ENCODE assay signal across 8 cellular contexts in genomic region chr2:20350105-20350712, GRCh38. TPM values are rescaled to one million over a fixed set of nuclear protein-coding genes. Genes with fewer than 3 reads are reported as not detected.
DNase-seq lines count a peak whose midpoint lies in the region; ATAC-seq lines count a peak whose summit lies in the region.

No MANE protein-coding gene starts in this region.

- H3K27me3 ChIP-seq in mesenchymal stem cell (ENCODE audit: control insufficient read depth in 1 of 2, insufficient read depth in 1 of 2, low read length in 2 of 2): no peaks in the 10 kb centered on the region

- peak overlapping the region; percentile 99 to 100 for H3K18ac ChIP-seq in mesenchymal stem cell (ENCODE audit: low read depth in 1 of 2, low read length in 2 of 2)

- H3K4me3 ChIP-seq in mesenchymal stem cell (ENCODE audit: insufficient read depth in 1 of 2, low read depth in 1 of 2, low read length in 2 of 2): peak overlapping the region; percentile 84 to 94

- H2BK5ac ChIP-seq in mesenchymal stem cell (ENCODE audit: low read depth, low read length, poor library complexity, severe bottlenecking): peak overlapping the region; percentile 99

- no peaks in the 10 kb centered on the region for H3K9me3 Mint-ChIP-seq in activated CD4-positive, alpha-beta T cell treated with anti-CD3 and anti-CD28 coated beads, Interleukin-2, amount 10 ng/mL, durations not matched to agents 7 days and 5 days

- peak overlapping the region; percentile 99 to 100 for H3K4ac ChIP-seq in mesenchymal stem cell (ENCODE audit: low read depth in 1 of 2, low read length in 2 of 2)

- H3K36me3 ChIP-seq in mesenchymal stem cell (ENCODE audit: control insufficient read depth in 1 of 2, insufficient read depth in 2 of 2, low read depth in 1 of 2, low read length in 2 of 2): peaks cover 3 to 4% of the 10 kb centered on the region in 2 experiments

- no peaks in the 10 kb centered on the region for H3K9me3 ChIP-seq in mesenchymal stem cell (ENCODE audit: control insufficient read depth, low read length)

- H3K9ac ChIP-seq in mesenchymal stem cell (ENCODE audit: low read length): peak overlapping the region; percentile 96

- H3K27ac Mint-ChIP-seq in activated CD4-positive, alpha-beta T cell treated with anti-CD3 and anti-CD28 coated beads, Interleukin-2, amount 10 ng/mL, durations not matched to agents 7 days and 5 days: peak overlapping the region; percentile 88

- H2AFZ ChIP-seq in mesenchymal stem cell (ENCODE audit: low read depth, low read length): peak overlapping the region; percentile 80

- peak overlapping the region; percentile 84 for H3K27ac ChIP-seq in mesenchymal stem cell (ENCODE audit: low read length, poor library complexity, severe bottlenecking)

- no peak overlapping the region for H3K4me3 Mint-ChIP-seq in activated CD4-positive, alpha-beta T cell treated with anti-CD3 and anti-CD28 coated beads, Interleukin-2, amount 10 ng/mL, durations not matched to agents 7 days and 5 days

- H3K4me1 ChIP-seq in mesenchymal stem cell (ENCODE audit: control insufficient read depth, insufficient read depth, low read depth, low read length): peaks cover 10% of the 10 kb centered on the region

- DNase-seq in NCI-H2081 (lab: John Stamatoyannopoulos, UW): peak; percentile 71 to 78
- DNase-seq in NCI-H2081 treated with DMSO at 0.1 percent for 48 hours (lab: John Stamatoyannopoulos, UW): no peak
- peak; percentile 69 for DNase-seq in NCI-H146 (lab: John Stamatoyannopoulos, UW)
- DNase-seq in activated CD4-positive, alpha-beta T cell treated with anti-CD3 and anti-CD28 coated beads, Interleukin-2, amount 10 ng/mL, durations not matched to agents 7 days and 5 days: peak; percentile 52
- DNase-seq in ecto neural progenitor cell (ENCODE audit: low spot score): peak; percentile 88
- no peak for DNase-seq in mesenchymal stem cell
- peak; percentile 44 for DNase-seq in stimulated activated CD8-positive, alpha-beta memory T cell treated with anti-CD3 and anti-CD28 coated beads, Interleukin-15, amount 100 ng/mL, for 24 hours (ENCODE audit: low read depth)

- peaks cover 34% of the 10 kb centered on the region for H3K36me3 Mint-ChIP-seq in activated CD4-positive, alpha-beta T cell treated with anti-CD3 and anti-CD28 coated beads, Interleukin-2, amount 10 ng/mL, durations not matched to agents 7 days and 5 days (ENCODE audit: low read depth)

- 0% methylated on average over 32 of the region's 64 CpGs for WGBS in mesenchymal stem cell

- H3K14ac ChIP-seq in mesenchymal stem cell (ENCODE audit: low read length in 2 of 2): peak overlapping the region; percentile 99 to 100

- H3K23ac ChIP-seq in mesenchymal stem cell (ENCODE audit: low read length in 2 of 2): peak overlapping the region; percentile 83 to 100

- H3K4me1 Mint-ChIP-seq in activated CD4-positive, alpha-beta T cell treated with anti-CD3 and anti-CD28 coated beads, Interleukin-2, amount 10 ng/mL, durations not matched to agents 7 days and 5 days: peaks cover 45% of the 10 kb centered on the region

- H2BK15ac ChIP-seq in mesenchymal stem cell (ENCODE audit: low read depth, poor library complexity, severe bottlenecking): peak overlapping the region; percentile 88

- ATAC-seq in HG02623 (IDR thresholded peaks at IDR 0.05; ENCODE audit: unreplicated experiment): peak; percentile 24

- H2BK120ac ChIP-seq in mesenchymal stem cell (ENCODE audit: low read depth, low read length): peak overlapping the region; percentile 90

- no peaks in the 10 kb centered on the region for H3K79me1 ChIP-seq in mesenchymal stem cell (replicated peaks; ENCODE audit: low read length, poor library complexity, severe bottlenecking)

- POLR2A ChIA-PET in activated CD4-positive, alpha-beta T cell treated with anti-CD3 and anti-CD28 coated beads, Interleukin-2, amount 10 ng/mL, durations not matched to agents 7 days and 5 days (lab: Charles Lee): interaction anchor here (0.5 to 0.6 kb wide), 2 partner anchors 36 to 47 kb away, joined by 4 to 9 read pairs; no protein-coding TSS in a partner anchor

- H3K4me2 ChIP-seq in mesenchymal stem cell (ENCODE audit: low read length, poor library complexity, severe bottlenecking): peak overlapping the region; percentile 46

- H4K8ac ChIP-seq in mesenchymal stem cell (ENCODE audit: low read length): peak overlapping the region; percentile 99

- H2BK12ac ChIP-seq in mesenchymal stem cell (ENCODE audit: low read length in 2 of 2): peak overlapping the region; percentile 79 to 83

- CTCF ChIA-PET in activated CD4-positive, alpha-beta T cell treated with anti-CD3 and anti-CD28 coated beads, Interleukin-2, amount 10 ng/mL, durations not matched to agents 7 days and 5 days (lab: Charles Lee): interaction anchor here (1.6 kb wide), 1 partner anchor 20 kb away, joined by 3 read pairs; no protein-coding TSS in a partner anchor

- H4K91ac ChIP-seq in mesenchymal stem cell (ENCODE audit: low read length): peak overlapping the region; percentile 99

- peak overlapping the region; percentile 95 for H2AK5ac ChIP-seq in mesenchymal stem cell (ENCODE audit: low read length, severe bottlenecking)

- H3K27me3 Mint-ChIP-seq in activated CD4-positive, alpha-beta T cell treated with anti-CD3 and anti-CD28 coated beads, Interleukin-2, amount 10 ng/mL, durations not matched to agents 7 days and 5 days: no peaks in the 10 kb centered on the region

RNA-seq across cellular contexts. Expression of gene PUM2, which starts 0.4 kb away (rescaled TPM):
- 100 to 1,000 TPM; 123 to 131 TPM for total RNA-seq in activated CD4-positive, alpha-beta T cell treated with anti-CD3 and anti-CD28 coated beads, Interleukin-2, amount 10 ng/mL, durations not matched to agents 7 days and 5 days
- 23.4 TPM for polyA plus RNA-seq in mesenchymal stem cell (2013, experiment 1 of 2)
- polyA plus RNA-seq in mesenchymal stem cell (2013, experiment 2 of 2): 23.8 TPM

Comparison
In these comparisons a context has a peak if more than half of its experiments do, and no peak if none do; other contexts are left out.
1. DNase-seq: peak in NCI-H2081 (2 of 2), NCI-H146 (single experiment), activated CD4-positive, alpha-beta T cell treated with anti-CD3 and anti-CD28 coated beads, Interleukin-2, amount 10 ng/mL, durations not matched to agents 7 days and 5 days (single experiment), ecto neural progenitor cell (single experiment) and stimulated activated CD8-positive, alpha-beta memory T cell treated with anti-CD3 and anti-CD28 coated beads, Interleukin-15, amount 100 ng/mL, for 24 hours (single experiment); none in NCI-H2081 treated with DMSO at 0.1 percent for 48 hours (single experiment) and mesenchymal stem cell (single experiment).